10 cellular contexts compared by ENCODE assay signal in the genomic region with DNA sequence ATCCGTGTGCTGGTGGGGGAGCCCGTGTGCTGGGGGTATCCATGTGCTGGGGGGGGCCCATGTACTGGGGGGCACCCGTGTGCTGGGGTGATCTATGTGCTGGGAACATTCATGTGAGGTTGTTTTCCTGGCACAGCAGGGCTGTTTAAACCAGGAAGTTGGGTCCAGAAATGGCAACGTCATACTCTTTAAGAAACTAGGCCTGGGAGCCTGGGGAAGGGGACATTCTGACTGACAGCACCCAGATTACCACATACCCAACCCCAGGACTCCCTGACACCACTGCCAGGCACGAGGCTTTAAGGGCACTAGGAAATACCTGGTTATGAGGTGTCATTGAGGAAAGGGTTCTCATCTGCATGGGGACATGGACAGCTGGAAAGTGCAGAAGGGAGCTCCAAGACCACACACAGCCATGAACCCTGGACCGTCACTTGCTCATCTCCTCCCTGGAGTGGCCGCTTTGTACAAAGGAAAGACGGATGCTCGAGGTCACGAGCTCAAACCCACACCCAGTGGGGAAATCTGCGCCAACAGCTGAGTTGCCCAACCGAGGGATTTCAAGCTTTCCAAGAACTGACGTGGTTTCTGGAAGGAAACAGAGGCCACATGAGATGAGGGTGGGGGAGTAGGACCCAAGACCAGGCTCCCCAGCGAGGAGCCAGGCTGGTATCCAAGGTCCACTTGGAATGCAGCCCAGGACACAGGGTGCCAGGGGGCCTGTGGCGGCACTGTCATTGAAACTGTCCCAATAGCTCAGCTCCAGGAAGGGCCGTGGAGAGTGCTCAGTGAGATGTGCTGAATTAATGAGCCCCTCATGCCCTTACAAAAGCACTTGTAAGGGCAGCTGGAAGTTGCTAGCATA. TPM values are rescaled to one million over a fixed set of nuclear protein-coding genes. Genes with fewer than 3 reads are reported as not detected.
DNase-seq lines count a peak whose midpoint lies in the region; ATAC-seq, FAIRE-seq and TF ChIP-seq lines count a peak whose summit lies in the region.
"Had no signal": no experiment of that assay in that cellular context is flagged by ENCODE, and none has a peak within 500 bp of the region (broad histone marks: within the 10 kb centered on the region; RNA-seq: fewer than 3 reads in every experiment).

No MANE protein-coding gene starts in this region.

- no peaks in the 10 kb centered on the region; the same call in none of the 2 replicates for H4K20me1 ChIP-seq in IMR-90 (ENCODE audit: insufficient read depth, low read length)

- no peak overlapping the region for H3K4me3 Mint-ChIP-seq in activated CD4-positive, alpha-beta memory T cell treated with anti-CD3 and anti-CD28 coated beads, Interleukin-2, amount 10 ng/mL, durations not matched to agents 7 days and 5 days

- DNase-seq in IMR-90 (peak; percentile 53), body of pancreas (peak; percentile 60 to 83 (median 72)), kidney tubule cell (ENCODE audit: low spot score) (peak; percentile 41), stomach (peak; percentile 68), H54 (ENCODE audit: insufficient read length, low spot score) (no peak)
- no peak for DNase-seq in activated CD4-positive, alpha-beta memory T cell treated with anti-CD3 and anti-CD28 coated beads, Interleukin-2, amount 10 ng/mL, durations not matched to agents 7 days and 5 days

- H3K9me3 ChIP-seq in IMR-90 (ENCODE audit: control insufficient read depth, insufficient read depth, low read length): no peaks in the 10 kb centered on the region
- no peaks in the 10 kb centered on the region for H3K9me3 ChIP-seq in body of pancreas
- H3K9me3 ChIP-seq in stomach: no peaks in the 10 kb centered on the region

- H3K4me1 Mint-ChIP-seq in activated CD4-positive, alpha-beta memory T cell treated with anti-CD3 and anti-CD28 coated beads, Interleukin-2, amount 10 ng/mL, durations not matched to agents 7 days and 5 days: peaks cover 51% of the 10 kb centered on the region

- no peak overlapping the region for H2AK9ac ChIP-seq in IMR-90 (replicated peaks; ENCODE audit: low read depth, low read length, poor library complexity)

- H3K9ac ChIP-seq in IMR-90 (ENCODE audit: low read depth, low read length): no peak overlapping the region

- H3K4ac ChIP-seq in IMR-90 (ENCODE audit: low read depth, low read length): no peak overlapping the region

- intact Hi-C loops in IMR-90 (cut with micrococcal nuclease) (no loop called here), body of pancreas (cut with DNase I) (no loop called here), stomach (cut with DNase I; ENCODE audit: low total_unique reads) (no loop called here)

- no peak overlapping the region for H4K91ac ChIP-seq in IMR-90 (ENCODE audit: insufficient read depth, low read depth, low read length)

- CTCF ChIA-PET in IMR-90 (lab: Yijun Ruan, JAX): interaction anchor here (0.6 kb wide), 1 partner anchor 59 kb away, joined by 3 read pairs; no protein-coding TSS in a partner anchor
- CTCF ChIA-PET in activated CD4-positive, alpha-beta memory T cell treated with anti-CD3 and anti-CD28 coated beads, Interleukin-2, amount 10 ng/mL, durations not matched to agents 7 days and 5 days (lab: Charles Lee): no interaction called here

- TF ChIP-seq RAD21 in IMR-90 (IDR thresholded peaks at IDR 0.05; ENCODE audit: low read length): no peak

- no peak overlapping the region for H3K56ac ChIP-seq in IMR-90 (ENCODE audit: extremely low read depth, insufficient read depth, low read length)

- H3K4me1 ChIP-seq in IMR-90 (ENCODE audit: control insufficient read depth, insufficient read depth, low read length) (no peaks in the 10 kb centered on the region; the same call in 1 of the 2 replicates), body of pancreas (peaks cover 44% of the 10 kb centered on the region), stomach (peaks cover 39 to 83% (median 65%) of the 10 kb centered on the region in 4 donors)

- H3K14ac ChIP-seq in IMR-90 (replicated peaks; ENCODE audit: low read depth, low read length): no peak overlapping the region

- H3K4me2 ChIP-seq in IMR-90 (ENCODE audit: low read depth, low read length): no peak overlapping the region

- in situ Hi-C loops in IMR-90 (cut with MboI; ENCODE audit: low sequenced_read_pairs): no loop called here

- H3K23ac ChIP-seq in IMR-90 (ENCODE audit: low read depth, low read length): no peak overlapping the region

- 71% methylated on average over 5 of the region's 16 CpGs; no CpG with 5 or more reads in 1 of the 2 experiments for WGBS in IMR-90 (ENCODE audit: extremely low coverage in 2 of 2, insufficient read length in 1 of 2), 2 experiments
- 39 to 46% methylated on average over 14 to 16 of the region's 16 CpGs for WGBS in body of pancreas, 2 donors
- 34 to 48% (median 38%) methylated on average over 16 of the region's 16 CpGs for WGBS in stomach, 5 donors

- no peak overlapping the region for H2BK120ac ChIP-seq in IMR-90 (ENCODE audit: low read depth, low read length)

- H3K27ac Mint-ChIP-seq in activated CD4-positive, alpha-beta memory T cell treated with anti-CD3 and anti-CD28 coated beads, Interleukin-2, amount 10 ng/mL, durations not matched to agents 7 days and 5 days: no peak overlapping the region

- H4K5ac ChIP-seq in IMR-90 (ENCODE audit: low read depth, low read length): no peak overlapping the region

- TF ChIP-seq POLR2A in IMR-90 (IDR thresholded peaks at IDR 0.05; ENCODE audit: low read depth, low read length) (no peak), body of pancreas (IDR thresholded peaks at IDR 0.05) (peak in 1 of 3 donors; percentile 23), stomach (IDR thresholded peaks at IDR 0.05) (no peak), H54 (IDR thresholded peaks at IDR 0.05; ENCODE audit: low read depth, low read length) (no peak)

- no peaks in the 10 kb centered on the region for H3K27me3 ChIP-seq in IMR-90 (ENCODE audit: control insufficient read depth, insufficient read depth, low read length)
- no peaks in the 10 kb centered on the region for H3K27me3 ChIP-seq in body of pancreas
- H3K27me3 ChIP-seq in stomach: no peaks in the 10 kb centered on the region
- H3K27me3 ChIP-seq: cardiac muscle cell had no signal

- no peak for TF ChIP-seq CTCF in IMR-90 (conservative IDR thresholded peaks at IDR 0.05; ENCODE audit: low read depth, low read length)
- TF ChIP-seq CTCF in body of pancreas (IDR thresholded peaks at IDR 0.05): no peak
- no peak for TF ChIP-seq CTCF in stomach (IDR thresholded peaks at IDR 0.05)

- 0 out of 2 replicates have a peak overlapping the region, but pooled peaks have one; percentile 38 for H2AK5ac ChIP-seq in IMR-90 (ENCODE audit: low read depth, low read length)

- BruUV-seq in IMR-90 (replicated peaks; lab: Mats Ljungman, UMichigan): no TSS peak

- no peak overlapping the region for H2BK20ac ChIP-seq in IMR-90 (ENCODE audit: low read depth, low read length)

- no peaks in the 10 kb centered on the region; the same call in 1 of the 2 replicates for H3K36me3 ChIP-seq in IMR-90 (ENCODE audit: control insufficient read depth, insufficient read depth, low read length)
- H3K36me3 ChIP-seq in body of pancreas (replicated peaks in 1 of 2; ENCODE audit: insufficient read depth in 1 of 2, low read depth in 2 of 2): peaks cover 0 to 11% of the 10 kb centered on the region in 2 donors
- peaks cover 20 to 32% (median 27%) of the 10 kb centered on the region in 4 donors for H3K36me3 ChIP-seq in stomach
- H3K36me3 ChIP-seq: cardiac muscle cell had no signal

- peaks cover 9% of the 10 kb centered on the region for H3K36me3 Mint-ChIP-seq in activated CD4-positive, alpha-beta memory T cell treated with anti-CD3 and anti-CD28 coated beads, Interleukin-2, amount 10 ng/mL, durations not matched to agents 7 days and 5 days (ENCODE audit: low read depth)

- no peaks in the 10 kb centered on the region for H3K79me1 ChIP-seq in IMR-90 (ENCODE audit: low read depth in 1 of 2, low read length in 2 of 2)

- H2BK15ac ChIP-seq in IMR-90 (ENCODE audit: low read depth, low read length): no peak overlapping the region

- no peak overlapping the region for H2BK5ac ChIP-seq in IMR-90 (ENCODE audit: low read depth, low read length, poor library complexity, severe bottlenecking)

- no peak for ATAC-seq in IMR-90 (ENCODE audit: low read depth)
- ATAC-seq in body of pancreas: peak; percentile 50
- ATAC-seq in GM19467 (IDR thresholded peaks at IDR 0.05; ENCODE audit: unreplicated experiment): no peak
- no peak for ATAC-seq in HG03571 (IDR thresholded peaks at IDR 0.05; ENCODE audit: unreplicated experiment)

- peaks cover 11% of the 10 kb centered on the region for H3K9me1 ChIP-seq in IMR-90 (ENCODE audit: insufficient read depth, low read length)

- H3K27ac ChIP-seq in IMR-90 (ENCODE audit: insufficient read depth, low read length): no peak overlapping the region
- H3K27ac ChIP-seq in body of pancreas: peak overlapping the region; percentile 42 to 76 (median 44)
- peak overlapping the region; percentile 18 to 87 (median 83) for H3K27ac ChIP-seq in stomach
- H3K27ac ChIP-seq: cardiac muscle cell had no signal

- H3K27me3 Mint-ChIP-seq in activated CD4-positive, alpha-beta memory T cell treated with anti-CD3 and anti-CD28 coated beads, Interleukin-2, amount 10 ng/mL, durations not matched to agents 7 days and 5 days: no peaks in the 10 kb centered on the region

- TF ChIP-seq EP300 in stomach (IDR thresholded peaks at IDR 0.05): peak; percentile 96

- H2AFZ ChIP-seq in IMR-90 (replicated peaks; ENCODE audit: low read length, poor library complexity): no peak overlapping the region

- no peaks in the 10 kb centered on the region for H3K9me3 Mint-ChIP-seq in activated CD4-positive, alpha-beta memory T cell treated with anti-CD3 and anti-CD28 coated beads, Interleukin-2, amount 10 ng/mL, durations not matched to agents 7 days and 5 days

- FAIRE-seq in H54 (lab: Jason Lieb, UNC): no peak
- FAIRE-seq: GM12892 had no signal

- dilution Hi-C loops in IMR-90 (cut with HindIII; ENCODE audit: low sequenced_read_pairs, unreplicated experiment): no loop called here

- no peak overlapping the region for H3K18ac ChIP-seq in IMR-90 (ENCODE audit: low read depth, low read length)

- POLR2A ChIA-PET in IMR-90 (lab: Charles Lee; ENCODE audit: unreplicated experiment): no interaction called here
- POLR2A ChIA-PET in activated CD4-positive, alpha-beta memory T cell treated with anti-CD3 and anti-CD28 coated beads, Interleukin-2, amount 10 ng/mL, durations not matched to agents 7 days and 5 days (lab: Charles Lee): interaction anchor here (0.9 kb wide), 1 partner anchor 15 kb away, joined by 3 read pairs; no protein-coding TSS in a partner anchor

- H3K4me3 ChIP-seq in IMR-90 (ENCODE audit: insufficient read depth, low read depth, low read length) (no peak overlapping the region), body of pancreas (no peak overlapping the region), stomach (no peak overlapping the region)
- H3K4me3 ChIP-seq: cardiac muscle cell had no signal

- H4K8ac ChIP-seq in IMR-90 (ENCODE audit: low read depth in 2 of 2, low read length in 2 of 2): no peak overlapping the region

RNA-seq across cellular contexts. Expression of gene RAB20, which starts 40.9 kb away (rescaled TPM):
- total RNA-seq in IMR-90 (2012; rRNA removed) (3.6 and 3.8 TPM in 2 replicates), body of pancreas (10 to 100 TPM; 23.1 to 35.5 TPM), stomach (10 to 100 TPM; 11.7 to 44.6 (median 20.0) TPM)
- polyA plus RNA-seq in IMR-90 (2012; rRNA removed) (4.7 and 5.1 TPM in 2 replicates), stomach (10 to 100 TPM; 25.5 to 41.8 (median 36.0) TPM)
- 6.1 and 6.7 TPM in 2 replicates for polyA plus RNA-seq in IMR-90 (2012; cell fraction: cytosol; rRNA removed)
- polyA plus RNA-seq in IMR-90 (2012; cell fraction: nucleus; rRNA removed; ENCODE audit: low replicate concordance): 2.3 and 2.4 TPM in 2 replicates
- total RNA-seq in activated CD4-positive, alpha-beta memory T cell treated with anti-CD3 and anti-CD28 coated beads, Interleukin-2, amount 10 ng/mL, durations not matched to agents 7 days and 5 days: 1 to 10 TPM; 6.9 to 7.2 TPM

Comparison
In these comparisons a context has a peak if more than half of its experiments do, and no peak if none do; other contexts are left out.
1. DNase-seq: peak in IMR-90 (single experiment), body of pancreas (4 of 4), kidney tubule cell (single experiment) and stomach (single experiment); none in activated CD4-positive, alpha-beta memory T cell treated with anti-CD3 and anti-CD28 coated beads, Interleukin-2, amount 10 ng/mL, durations not matched to agents 7 days and 5 days (single experiment) and H54 (single experiment).